Comparison of ENCODE assay signal across 20 cellular contexts in genomic region chr11:117872962-117873827, GRCh38. TPM values are rescaled to one million over a fixed set of nuclear protein-coding genes. Genes with fewer than 3 reads are reported as not detected.
DNase-seq lines count a peak whose midpoint lies in the region; ATAC-seq and TF ChIP-seq lines count a peak whose summit lies in the region.
"Had no signal": no experiment of that assay in that cellular context is flagged by ENCODE, and none has a peak within 500 bp of the region (broad histone marks: within the 10 kb centered on the region; RNA-seq: fewer than 3 reads in every experiment).

No MANE protein-coding gene starts in this region.

- H3K36me3 Mint-ChIP-seq in progenitor cell of endocrine pancreas (ENCODE audit: insufficient read depth) = no peaks in the 10 kb centered on the region

- DNase-seq in SKM-1 treated with dmso at 0.1 percent for 144 hours (lab: John Stamatoyannopoulos, UW; ENCODE audit: unreplicated experiment) (peak; percentile 18), SKM-1 (lab: John Stamatoyannopoulos, UW; ENCODE audit: unreplicated experiment) (no peak), MV-4-11 (lab: John Stamatoyannopoulos, UW) (peak; percentile 18), gastrocnemius medialis (no peak), cerebellar nuclear complex (lab: John Stamatoyannopoulos, UW) (no peak), progenitor cell of endocrine pancreas (ENCODE audit: low spot score, unreplicated experiment) (no peak), thyroid gland (no peak)
- DNase-seq: activated CD8-positive, alpha-beta memory T cell treated with anti-CD3 and anti-CD28 coated beads, Interleukin-2, amount 50 U/mL, for 4 hours; cortex of kidney; foreskin keratinocyte; KBM-7; NCI-H1105 treated with DMSO at 0.1 percent for 48 hours; PC-3; SJCRH30; stimulated activated CD4-positive, alpha-beta T cell treated with anti-CD3 and anti-CD28 coated beads, Interleukin-4, amount 100 ng/mL, for 24 hours had no signal

- TF ChIP-seq EP300 in gastroesophageal sphincter (IDR thresholded peaks at IDR 0.05) = no peak

- H3K27me3 Mint-ChIP-seq in progenitor cell of endocrine pancreas = peaks cover 50% of the 10 kb centered on the region

- H3K4me1 Mint-ChIP-seq in progenitor cell of endocrine pancreas (ENCODE audit: low read depth) = peaks cover 36% of the 10 kb centered on the region

- in situ Hi-C loops in gastrocnemius medialis (cut with MboI; ENCODE audit: low sequenced_read_pairs in 4 of 4) = no loop called here

- H3K9me3 ChIP-seq in gastroesophageal sphincter (no peaks in the 10 kb centered on the region), gastrocnemius medialis (no peaks in the 10 kb centered on the region), thyroid gland (no peaks in the 10 kb centered on the region)
- H3K9me3 ChIP-seq: pancreas, SJCRH30 had no signal

- no peak for TF ChIP-seq CTCF in gastroesophageal sphincter (IDR thresholded peaks at IDR 0.05)
- TF ChIP-seq CTCF in gastrocnemius medialis (IDR thresholded peaks at IDR 0.05 in 4 of 5, conservative IDR thresholded peaks at IDR 0.05 in 1 of 5) = no peak
- no peak for TF ChIP-seq CTCF in progenitor cell of endocrine pancreas (IDR thresholded peaks at IDR 0.05; ENCODE audit: unreplicated experiment)
- no peak for TF ChIP-seq CTCF in thyroid gland (IDR thresholded peaks at IDR 0.05)

- TF ChIP-seq POLR2A in gastroesophageal sphincter (IDR thresholded peaks at IDR 0.05) = no peak
- TF ChIP-seq POLR2A in gastrocnemius medialis (IDR thresholded peaks at IDR 0.05) = no peak
- no peak for TF ChIP-seq POLR2A in thyroid gland (IDR thresholded peaks at IDR 0.05)

- intact Hi-C loops in gastrocnemius medialis (cut with DNase I; ENCODE audit: low total_unique reads) (no loop called here), thyroid gland (cut with DNase I) (no loop called here)

- H3K4me3 ChIP-seq in gastroesophageal sphincter (peak overlapping the region in 1 of 2 donors; percentile 6), gastrocnemius medialis (no peak overlapping the region), thyroid gland (replicated peaks in 1 of 3) (no peak overlapping the region)
- H3K4me3 ChIP-seq: pancreas, SJCRH30 had no signal

- H3K9me3 Mint-ChIP-seq in progenitor cell of endocrine pancreas (ENCODE audit: low read depth) = no peaks in the 10 kb centered on the region

- peaks cover 0 to 91% (median 28%) of the 10 kb centered on the region in 3 donors for H3K4me1 ChIP-seq in gastroesophageal sphincter
- peaks cover 11 to 36% of the 10 kb centered on the region in 2 donors for H3K4me1 ChIP-seq in gastrocnemius medialis
- peaks cover 18 to 48% of the 10 kb centered on the region in 2 donors for H3K4me1 ChIP-seq in thyroid gland
- H3K4me1 ChIP-seq: foreskin keratinocyte had no signal

- ATAC-seq in gastroesophageal sphincter (no peak), gastrocnemius medialis (no peak)
- ATAC-seq: foreskin keratinocyte, pancreas, PC-3 had no signal

- H3K27ac Mint-ChIP-seq in progenitor cell of endocrine pancreas = no peak overlapping the region

- no peaks in the 10 kb centered on the region for H3K36me3 ChIP-seq in gastroesophageal sphincter
- H3K36me3 ChIP-seq in gastrocnemius medialis = no peaks in the 10 kb centered on the region
- H3K36me3 ChIP-seq in thyroid gland = no peaks in the 10 kb centered on the region
- H3K36me3 ChIP-seq: pancreas, SJCRH30 had no signal

- peak overlapping the region in 3 of 4 donors; percentile 59 to 87 (median 83) for H3K27ac ChIP-seq in gastroesophageal sphincter
- H3K27ac ChIP-seq in gastrocnemius medialis = peak overlapping the region; percentile 29 to 75 (median 70)
- H3K27ac ChIP-seq in thyroid gland = peak overlapping the region in 1 of 3 donors; percentile 6
- H3K27ac ChIP-seq: foreskin keratinocyte, pancreas, SJCRH30 had no signal

- H3K4me3 Mint-ChIP-seq in progenitor cell of endocrine pancreas (ENCODE audit: low read depth) = no peak overlapping the region

- WGBS in gastroesophageal sphincter (ENCODE audit: low coverage in 1 of 2), 2 donors = 80 to 87% methylated on average over 1 to 11 of the region's 15 CpGs
- 87 to 92% methylated on average over 15 of the region's 15 CpGs for WGBS in thyroid gland, 2 donors

- H3K27me3 ChIP-seq in gastroesophageal sphincter (peaks cover 10% of the 10 kb centered on the region), gastrocnemius medialis (peaks cover 8 to 22% (median 21%) of the 10 kb centered on the region in 3 donors), thyroid gland (no peaks in the 10 kb centered on the region)
- H3K27me3 ChIP-seq: pancreas, SJCRH30 had no signal

RNA-seq across cellular contexts. Expression of gene FXYD6, which starts 3.3 kb away (rescaled TPM):
- 10 to 100 TPM; 28.6 to 76.7 (median 74.4) TPM for total RNA-seq in gastroesophageal sphincter
- total RNA-seq in gastrocnemius medialis = 10 to 100 TPM in 1 of 4 donors, 1 to 10 TPM in 3; 2.9 to 17.7 (median 5.4) TPM
- total RNA-seq in progenitor cell of endocrine pancreas = 26.1 and 28.5 TPM in 2 replicates
- 100 to 1,000 TPM in 2 of 4 donors, 10 to 100 TPM in 2; 34.2 to 143 (median 88.6) TPM for total RNA-seq in thyroid gland
- total RNA-seq: foreskin keratinocyte; PC-3; T-helper 2 cell treated with Interferon-gamma antibody and Interleukin-4, amounts not matched to agents 100 ng/mL and 5 ng/mL, for 36 hours had no signal

RNA-seq across cellular contexts. Expression of gene FXYD2, which starts 48.7 kb away (rescaled TPM):
- 1 to 10 TPM in 2 of 4 donors, under 1 TPM in 2; 0.50 to 3.0 (median 1.2) TPM for total RNA-seq in gastroesophageal sphincter
- total RNA-seq in gastrocnemius medialis = under 1 TPM in 1 of 4 donors, not detected in 3; 0.87 TPM
- 7.4 and 7.7 TPM in 2 replicates for total RNA-seq in progenitor cell of endocrine pancreas
- 1 to 10 TPM in 3 of 4 donors, under 1 TPM in 1; 0.42 to 2.8 (median 1.5) TPM for total RNA-seq in thyroid gland
- total RNA-seq: A172, foreskin keratinocyte, PC-3 had no signal

RNA-seq across cellular contexts. Expression of gene TMPRSS13, which starts 56.0 kb away (rescaled TPM):
- total RNA-seq in gastroesophageal sphincter (under 1 TPM in 3 of 4 donors, not detected in 1; 0.13 to 0.67 (median 0.31) TPM), gastrocnemius medialis (not detected), progenitor cell of endocrine pancreas (5.7 and 6.1 TPM in 2 replicates), thyroid gland (10 to 100 TPM in 3 of 4 donors, 1 to 10 TPM in 1; 8.5 to 24.3 (median 13.0) TPM)
- total RNA-seq: A172, SJCRH30, skeletal muscle tissue had no signal

Comparison
In these comparisons a context has a peak if more than half of its experiments do, and no peak if none do; other contexts are left out.
1. DNase-seq: peak in SKM-1 treated with dmso at 0.1 percent for 144 hours (single experiment) and MV-4-11 (single experiment); none in SKM-1 (single experiment), gastrocnemius medialis (0 of 2), cerebellar nuclear complex (0 of 2), progenitor cell of endocrine pancreas (single experiment) and thyroid gland (0 of 2).